Comparison of ENCODE assay signal across 8 cellular contexts in genomic region chr1:241356187-241356518, GRCh38.
DNase-seq lines count a peak whose midpoint lies in the region; ATAC-seq and TF ChIP-seq lines count a peak whose summit lies in the region.

No MANE protein-coding gene starts in this region.

- no peaks in the 10 kb centered on the region for H3K36me3 ChIP-seq in parathyroid adenoma (ENCODE audit: control insufficient read depth, insufficient read depth, low read length)

- peak; percentile 68 for DNase-seq in DMS53 (lab: John Stamatoyannopoulos, UW)
- DNase-seq in DMS53 treated with DMSO at 0.1 percent for 48 hours (lab: John Stamatoyannopoulos, UW; ENCODE audit: unreplicated experiment): no peak
- DNase-seq in coronary artery (ENCODE audit: low spot score): no peak
- DNase-seq in GM19238 (ENCODE audit: insufficient read length, low spot score): no peak
- no peak for DNase-seq in midbrain (lab: John Stamatoyannopoulos, UW)
- no peak for DNase-seq in NCI-H2196 (lab: John Stamatoyannopoulos, UW; ENCODE audit: unreplicated experiment)

- H3K4me1 ChIP-seq in parathyroid adenoma: no peaks in the 10 kb centered on the region

- H3K9me3 ChIP-seq in parathyroid adenoma (ENCODE audit: control insufficient read depth, low read length): no peaks in the 10 kb centered on the region

- H3K27ac ChIP-seq in coronary artery: no peak overlapping the region
- peak overlapping the region; percentile 54 for H3K27ac ChIP-seq in parathyroid adenoma

- H3K4me3 ChIP-seq in coronary artery: peak overlapping the region; percentile 73
- no peak overlapping the region for H3K4me3 ChIP-seq in parathyroid adenoma (ENCODE audit: low read depth, low read length)

- peak overlapping the region; percentile 45 for H3K4me2 ChIP-seq in parathyroid adenoma (ENCODE audit: low read length)

- no peaks in the 10 kb centered on the region for H3K27me3 ChIP-seq in parathyroid adenoma (ENCODE audit: control insufficient read depth, insufficient read depth, low read length)

- ATAC-seq in HG02981 (IDR thresholded peaks at IDR 0.05; ENCODE audit: unreplicated experiment): peak; percentile 4

- no peak overlapping the region for H3K9ac ChIP-seq in parathyroid adenoma

- TF ChIP-seq CTCF in coronary artery (IDR thresholded peaks at IDR 0.05) (no peak), parathyroid adenoma (IDR thresholded peaks at IDR 0.05) (no peak)

- H2AFZ ChIP-seq in parathyroid adenoma: peak overlapping the region; percentile 76

- no peaks in the 10 kb centered on the region for H3K79me2 ChIP-seq in parathyroid adenoma
